Comparison of ENCODE assay signal across 23 cellular contexts in genomic region chr12:130043685-130044421, GRCh38.
DNase-seq lines count a peak whose midpoint lies in the region; ATAC-seq lines count a peak whose summit lies in the region.
"Had no signal": no experiment of that assay in that cellular context is flagged by ENCODE, and none has a peak within 500 bp of the region (broad histone marks: within the 10 kb centered on the region; RNA-seq: fewer than 3 reads in every experiment).

No MANE protein-coding gene starts in this region.

- intact Hi-C loops in naive thymus-derived CD4-positive, alpha-beta T cell (cut with micrococcal nuclease): no loop called here

- POLR2A ChIA-PET in naive thymus-derived CD4-positive, alpha-beta T cell (lab: Charles Lee): no interaction called here

- H3K4me1 ChIP-seq in NT2/D1 (ENCODE audit: insufficient read depth, insufficient read length): peaks cover 13% of the 10 kb centered on the region
- H3K4me1 ChIP-seq in naive thymus-derived CD4-positive, alpha-beta T cell (ENCODE audit: control insufficient read depth in 2 of 2, insufficient read depth in 2 of 2, low read length in 2 of 2): peaks cover 0 to 4% of the 10 kb centered on the region in 2 donors
- H3K4me1 ChIP-seq: BE2C, breast epithelium, right atrium auricular region had no signal

- no peaks in the 10 kb centered on the region for H3K9me3 ChIP-seq in NT2/D1 (ENCODE audit: insufficient read depth, low read length)
- no peaks in the 10 kb centered on the region for H3K9me3 ChIP-seq in naive thymus-derived CD4-positive, alpha-beta T cell (ENCODE audit: control insufficient read depth in 2 of 3, low read length in 3 of 3)
- H3K9me3 ChIP-seq: BE2C, breast epithelium, right atrium auricular region, upper lobe of left lung had no signal

- H3K27me3 ChIP-seq in NT2/D1 (ENCODE audit: insufficient read depth, insufficient read length): peaks cover 75% of the 10 kb centered on the region
- H3K27me3 ChIP-seq in naive thymus-derived CD4-positive, alpha-beta T cell (ENCODE audit: control insufficient read depth in 2 of 2, insufficient read depth in 2 of 2, low read length in 2 of 2): peaks cover 0 to 10% of the 10 kb centered on the region in 2 donors

- peak overlapping the region; percentile 46 for H3K9ac ChIP-seq in NT2/D1 (ENCODE audit: insufficient read length, low read depth)

- H3K27ac ChIP-seq in naive thymus-derived CD4-positive, alpha-beta T cell (ENCODE audit: low read depth, low read length): no peak overlapping the region
- H3K27ac ChIP-seq: breast epithelium, right atrium auricular region, upper lobe of left lung had no signal

- peaks cover 26 to 70% (median 51%) of the 10 kb centered on the region in 5 donors for H3K27me3 Mint-ChIP-seq in naive thymus-derived CD4-positive, alpha-beta T cell

- no peak overlapping the region for H3K27ac Mint-ChIP-seq in naive thymus-derived CD4-positive, alpha-beta T cell
- H3K27ac Mint-ChIP-seq: activated CD8-positive, alpha-beta T cell treated with anti-CD3 and anti-CD28 coated beads, Interleukin-2, amount 10 ng/mL, durations not matched to agents 7 days and 5 days; activated naive CD4-positive, alpha-beta T cell treated with anti-CD3 and anti-CD28 coated beads, Interleukin-2, amount 50 U/mL, for 24 hours; activated T-helper 2 cell treated with anti-CD3 and anti-CD28 coated beads, Interferon-gamma antibody, Interleukin-2, Interleukin-4, amounts not matched to agents 10 μg/mL and 5 μg/mL and 100 μg/mL, durations not matched to agents 14 hours and 24 hours and 36 hours had no signal

- no peaks in the 10 kb centered on the region for H3K36me3 Mint-ChIP-seq in naive thymus-derived CD4-positive, alpha-beta T cell
- H3K36me3 Mint-ChIP-seq: activated naive CD4-positive, alpha-beta T cell treated with anti-CD3 and anti-CD28 coated beads, Interleukin-2, amount 50 U/mL, for 24 hours had no signal

- CTCF ChIA-PET in naive thymus-derived CD4-positive, alpha-beta T cell (lab: Charles Lee): interaction anchor here (1.0 kb wide), 1 partner anchor 293 kb away, joined by 3 read pairs; no protein-coding TSS in a partner anchor

- peak overlapping the region; percentile 24 for H3K4me3 ChIP-seq in NT2/D1 (ENCODE audit: insufficient read length, low read depth)
- H3K4me3 ChIP-seq in naive thymus-derived CD4-positive, alpha-beta T cell (ENCODE audit: low read length): no peak overlapping the region
- H3K4me3 ChIP-seq: breast epithelium, right atrium auricular region, upper lobe of left lung had no signal

- peak; percentile 74 for ATAC-seq in left lobe of liver
- no peak for ATAC-seq in GM18867 (IDR thresholded peaks at IDR 0.05; ENCODE audit: unreplicated experiment)
- ATAC-seq in naive thymus-derived CD4-positive, alpha-beta T cell: no peak
- ATAC-seq in HG02571 (IDR thresholded peaks at IDR 0.05; ENCODE audit: unreplicated experiment): no peak
- ATAC-seq: activated CD8-positive, alpha-beta T cell treated with anti-CD3 and anti-CD28 coated beads, Interleukin-2, amount 10 ng/mL, durations not matched to agents 7 days and 5 days had no signal

- H3K36me3 ChIP-seq in NT2/D1 (ENCODE audit: insufficient read depth, insufficient read length, low read length): no peaks in the 10 kb centered on the region
- no peaks in the 10 kb centered on the region for H3K36me3 ChIP-seq in naive thymus-derived CD4-positive, alpha-beta T cell (ENCODE audit: control insufficient read depth in 2 of 3, insufficient read depth in 3 of 3, low read length in 3 of 3)
- H3K36me3 ChIP-seq: BE2C, breast epithelium, right atrium auricular region, upper lobe of left lung had no signal

- DNase-seq in DMS53 (lab: John Stamatoyannopoulos, UW): peak; percentile 95
- DNase-seq in NCI-H146 treated with DMSO at 0.1 percent for 48 hours (lab: John Stamatoyannopoulos, UW; ENCODE audit: unreplicated experiment): peak; percentile 59
- DNase-seq in NT2/D1 (ENCODE audit: low read depth, low spot score): no peak
- DNase-seq in left lobe of liver (ENCODE audit: low spot score): peak; percentile 69
- DNase-seq in naive thymus-derived CD4-positive, alpha-beta T cell: no peak
- no peak for DNase-seq in cerebellar cortex (ENCODE audit: low spot score)
- DNase-seq: ACHN; activated CD4-positive, alpha-beta T cell treated with anti-CD3 and anti-CD28 coated beads for 1 hour; activated CD8-positive, alpha-beta T cell treated with anti-CD3 and anti-CD28 coated beads, Interleukin-2, amount 10 ng/mL, durations not matched to agents 7 days and 5 days; BE2C; COR-L47; DND-41; effector CD8-positive, alpha-beta T cell; NCI-H1092 treated with DMSO at 0.1 percent for 48 hours; NCI-H526; stimulated activated CD4-positive, alpha-beta T cell treated with anti-CD3 and anti-CD28 coated beads, Interleukin-2, amount 100 ng/mL, for 48 hours; upper lobe of left lung had no signal

- H3K4me3 Mint-ChIP-seq in naive thymus-derived CD4-positive, alpha-beta T cell: no peak overlapping the region
- H3K4me3 Mint-ChIP-seq: activated CD8-positive, alpha-beta T cell treated with anti-CD3 and anti-CD28 coated beads, Interleukin-2, amount 10 ng/mL, durations not matched to agents 7 days and 5 days; activated naive CD4-positive, alpha-beta T cell treated with anti-CD3 and anti-CD28 coated beads, Interleukin-2, amount 50 U/mL, for 24 hours had no signal

- H3K9me3 Mint-ChIP-seq in naive thymus-derived CD4-positive, alpha-beta T cell: peaks cover 0 to 9% (median 0%) of the 10 kb centered on the region in 11 donors
- H3K9me3 Mint-ChIP-seq: activated naive CD4-positive, alpha-beta T cell treated with anti-CD3 and anti-CD28 coated beads, Interleukin-2, amount 50 U/mL, for 24 hours had no signal

- peaks cover 0 to 10% (median 4%) of the 10 kb centered on the region in 7 donors for H3K4me1 Mint-ChIP-seq in naive thymus-derived CD4-positive, alpha-beta T cell
- H3K4me1 Mint-ChIP-seq: activated naive CD4-positive, alpha-beta T cell treated with anti-CD3 and anti-CD28 coated beads, Interleukin-2, amount 50 U/mL, for 24 hours had no signal

Comparison
In these comparisons a context has a peak if more than half of its experiments do, and no peak if none do; other contexts are left out.
1. DNase-seq: peak in DMS53 (single experiment), NCI-H146 treated with DMSO at 0.1 percent for 48 hours (single experiment) and left lobe of liver (single experiment); none in NT2/D1 (single experiment), naive thymus-derived CD4-positive, alpha-beta T cell (0 of 9) and cerebellar cortex (single experiment).